Comparison of ENCODE assay signal across 6 cellular contexts in the genomic region with DNA sequence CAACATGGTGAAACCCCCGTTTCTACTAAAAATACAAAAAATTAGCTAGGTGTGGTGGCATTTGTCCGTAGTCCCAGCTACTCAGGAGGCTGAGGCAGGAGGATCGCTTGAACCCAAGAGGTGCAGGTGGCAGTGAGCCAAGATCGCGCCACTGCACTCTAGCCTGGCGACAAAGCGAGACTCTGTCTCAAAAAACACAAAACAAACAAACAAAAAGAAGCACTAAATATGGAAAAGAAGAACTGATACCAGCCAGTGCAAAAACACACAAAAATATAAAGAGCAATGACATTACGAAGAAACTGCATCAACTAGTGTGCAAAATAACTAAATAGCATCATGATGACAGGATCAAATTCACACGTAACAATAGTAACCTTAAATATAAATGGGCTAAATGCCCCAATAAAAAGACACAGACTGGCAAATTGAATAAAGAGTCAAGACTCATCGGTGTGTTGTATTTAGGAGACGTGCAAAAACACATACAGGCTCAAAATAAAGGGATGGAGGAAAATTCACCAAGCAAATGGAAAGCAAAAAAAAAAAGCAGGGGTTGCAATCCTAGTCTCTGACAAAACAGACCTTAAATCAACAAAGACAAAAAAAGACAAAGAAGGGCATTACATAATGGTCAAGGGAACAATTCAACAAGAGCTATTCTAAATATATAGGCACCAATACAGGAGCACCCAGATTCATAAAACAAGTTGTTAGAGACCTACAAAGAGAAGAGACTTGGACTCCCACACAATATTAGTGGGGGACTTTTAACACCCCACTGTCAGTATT. TPM values are rescaled to one million over a fixed set of nuclear protein-coding genes. Genes with fewer than 3 reads are reported as not detected.
DNase-seq lines count a peak whose midpoint lies in the region; ATAC-seq, FAIRE-seq and TF ChIP-seq lines count a peak whose summit lies in the region.
"Not testable (repeated sequence)": the region's sequence is repeated elsewhere in the genome, so short reads cannot be mapped to it uniquely, and the experiment has no call there.

No MANE protein-coding gene starts in this region.

- FAIRE-seq in GM19239 (lab: Jason Lieb, UNC), result peak; percentile 54
- FAIRE-seq in K562 (lab: Jason Lieb, UNC), result not testable (repeated sequence)

- TF ChIP-seq CTCF in GM06990 (IDR thresholded peaks at IDR 0.05; ENCODE audit: insufficient read depth, low read length, poor library complexity, severe bottlenecking); K562 (IDR thresholded peaks at IDR 0.05 in 2 of 3, conservative IDR thresholded peaks at IDR 0.05 in 1 of 3; ENCODE audit: insufficient read depth in 2 of 3, low read depth in 1 of 3, low read length in 3 of 3): not testable (repeated sequence)

- not testable (repeated sequence) for TF ChIP-seq RAD21 in K562 (CRISPR knock-in tag; conservative IDR thresholded peaks at IDR 0.05 in 1 of 2, IDR thresholded peaks at IDR 0.05 in 1 of 2)

- not testable (repeated sequence) for H3K9me3 ChIP-seq in T-helper 17 cell (ENCODE audit: control insufficient read depth, low read length, poor library complexity, severe bottlenecking); K562 (replicated peaks; ENCODE audit: control insufficient read depth, insufficient read depth, low read depth, low read length); naive thymus-derived CD4-positive, alpha-beta T cell (ENCODE audit: control insufficient read depth in 2 of 3, low read length in 3 of 3)

- DNase-seq in GM06990 (ENCODE audit: extremely low read depth, insufficient read length); GM19239 (ENCODE audit: insufficient read length, low spot score); T-helper 17 cell; K562 (ENCODE audit: extremely low read depth in 1 of 4, low spot score in 3 of 4); effector memory CD8-positive, alpha-beta T cell; naive thymus-derived CD4-positive, alpha-beta T cell: not testable (repeated sequence)

- WGBS in K562 (ENCODE audit: insufficient coverage, low coverage, missing lambda C conversion rate), result 91% methylated on average over 8 of the region's 11 CpGs

- not testable (repeated sequence) for TF ChIP-seq EP300 in K562 (IDR thresholded peaks at IDR 0.05; ENCODE audit: low read length)

- H3K4me3 Mint-ChIP-seq in T-helper 17 cell, result peak overlapping the region; percentile 1
- H3K4me3 Mint-ChIP-seq in effector memory CD8-positive, alpha-beta T cell, result peak overlapping the region in 1 of 2 donors; percentile 0
- H3K4me3 Mint-ChIP-seq in naive thymus-derived CD4-positive, alpha-beta T cell, result peak overlapping the region in 6 of 10 donors; percentile 3 to 60 (median 26)

- CTCF ChIA-PET in K562 (lab: Yijun Ruan, JAX; ENCODE audit: low intra/inter-chr PET ratio); naive thymus-derived CD4-positive, alpha-beta T cell (lab: Charles Lee): not testable (repeated sequence)

- not testable (repeated sequence) for H3K9me3 Mint-ChIP-seq in effector memory CD8-positive, alpha-beta T cell; naive thymus-derived CD4-positive, alpha-beta T cell

- not testable (repeated sequence) for ATAC-seq in T-helper 17 cell; K562; effector memory CD8-positive, alpha-beta T cell (replicated peaks); naive thymus-derived CD4-positive, alpha-beta T cell

- in situ Hi-C loops in K562 (cut with MboI), result not testable (repeated sequence)

- H3K27me3 ChIP-seq in GM06990 (replicated peaks; ENCODE audit: control insufficient read depth, insufficient read depth, low read length); K562 (ENCODE audit: control insufficient read depth in 2 of 2, insufficient read depth in 2 of 2, low read length in 2 of 2); naive thymus-derived CD4-positive, alpha-beta T cell (ENCODE audit: control insufficient read depth in 2 of 2, insufficient read depth in 2 of 2, low read length in 2 of 2): not testable (repeated sequence)

- H3K79me2 ChIP-seq in K562 (ENCODE audit: control insufficient read depth, insufficient read depth, low read length), result peaks cover 27% of the 10 kb centered on the region; the same call in 2 of the 3 replicates

- H3K27ac Mint-ChIP-seq in T-helper 17 cell, result not testable (repeated sequence)
- peak overlapping the region; percentile 67 to 69 for H3K27ac Mint-ChIP-seq in effector memory CD8-positive, alpha-beta T cell
- H3K27ac Mint-ChIP-seq in naive thymus-derived CD4-positive, alpha-beta T cell, result peak overlapping the region in 1 of 9 donors; percentile 9

- TF ChIP-seq POLR2A in K562 (conservative IDR thresholded peaks at IDR 0.05), result not testable (repeated sequence)

- H3K4me1 Mint-ChIP-seq in T-helper 17 cell, result peaks cover 57% of the 10 kb centered on the region
- peaks cover 63 to 88% of the 10 kb centered on the region in 2 donors for H3K4me1 Mint-ChIP-seq in effector memory CD8-positive, alpha-beta T cell (ENCODE audit: low read depth in 2 of 2)
- H3K4me1 Mint-ChIP-seq in naive thymus-derived CD4-positive, alpha-beta T cell, result peaks cover 25 to 99% (median 94%) of the 10 kb centered on the region in 7 donors

- not testable (repeated sequence) for H3K36me3 Mint-ChIP-seq in T-helper 17 cell (ENCODE audit: low read depth); effector memory CD8-positive, alpha-beta T cell (ENCODE audit: insufficient read depth)
- H3K36me3 Mint-ChIP-seq in naive thymus-derived CD4-positive, alpha-beta T cell, result peaks cover 0 to 61% (median 41%) of the 10 kb centered on the region in 5 donors

- not testable (repeated sequence) for H3K9me1 ChIP-seq in K562 (ENCODE audit: control insufficient read depth, insufficient read depth, low read length)

- not testable (repeated sequence) for H3K9ac ChIP-seq in K562 (ENCODE audit: insufficient read depth in 1 of 2, low read depth in 2 of 2, low read length in 2 of 2)

- intact Hi-C loops in K562 (cut with micrococcal nuclease); naive thymus-derived CD4-positive, alpha-beta T cell (cut with micrococcal nuclease): not testable (repeated sequence)

- H3K27me3 Mint-ChIP-seq in T-helper 17 cell; effector memory CD8-positive, alpha-beta T cell; naive thymus-derived CD4-positive, alpha-beta T cell: not testable (repeated sequence)

- not testable (repeated sequence) for H3K4me1 ChIP-seq in K562 (replicated peaks in 1 of 2; ENCODE audit: control insufficient read depth in 2 of 2, insufficient read depth in 2 of 2, low read length in 2 of 2); naive thymus-derived CD4-positive, alpha-beta T cell (ENCODE audit: control insufficient read depth in 2 of 2, insufficient read depth in 2 of 2, low read length in 2 of 2)

- not testable (repeated sequence) for H3K36me3 ChIP-seq in GM06990 (ENCODE audit: control insufficient read depth, insufficient read depth, low read length); K562 (ENCODE audit: control insufficient read depth, insufficient read depth, low read length); naive thymus-derived CD4-positive, alpha-beta T cell (ENCODE audit: control insufficient read depth in 2 of 3, insufficient read depth in 3 of 3, low read length in 3 of 3)

- H4K20me1 ChIP-seq in K562 (replicated peaks; ENCODE audit: control insufficient read depth, insufficient read depth, low read length), result not testable (repeated sequence)

- 0 out of 2 replicates have a peak overlapping the region, but pooled peaks have one; percentile 13 for H3K4me3 ChIP-seq in GM06990 (replicated peaks; ENCODE audit: low read depth, low read length)
- H3K4me3 ChIP-seq in K562; naive thymus-derived CD4-positive, alpha-beta T cell (ENCODE audit: low read length): not testable (repeated sequence)

- POLR2A ChIA-PET in K562 (lab: Yijun Ruan, JAX); naive thymus-derived CD4-positive, alpha-beta T cell (lab: Charles Lee): not testable (repeated sequence)

- not testable (repeated sequence) for BruUV-seq in K562 (replicated peaks; lab: Mats Ljungman, UMichigan)

- H2AFZ ChIP-seq in K562 (ENCODE audit: low read depth, low read length), result not testable (repeated sequence)

- not testable (repeated sequence) for H3K27ac ChIP-seq in K562 (ENCODE audit: extremely low read depth, low read depth, low read length); naive thymus-derived CD4-positive, alpha-beta T cell (ENCODE audit: low read depth, low read length)

- not testable (repeated sequence) for H3K4me2 ChIP-seq in K562 (ENCODE audit: insufficient read depth, low read length)

TF ChIP-seq in K562, 482 proteins besides CTCF, POLR2A, EP300 and RAD21:
- peak; percentile 38; the same call in 1 of the 2 replicates for TF ChIP-seq NFIC (IDR thresholded peaks at IDR 0.05)

RNA-seq across cellular contexts. Expression of a gene that starts 13.1 kb away (rescaled TPM):
- total RNA-seq in T-helper 17 cell, result 10 to 100 TPM; 30.9 to 31.4 TPM
- total RNA-seq in K562 (2011; cell fraction: chromatin; rRNA removed; ENCODE audit: low replicate concordance), result 12.3 and 26.1 TPM in 2 replicates
- 7.3 and 9.6 TPM in 2 replicates for total RNA-seq in K562 (2011; cell fraction: nucleolus; rRNA removed)
- total RNA-seq in K562 (2011; cell fraction: nucleoplasm; rRNA removed), result 11.8 and 15.7 TPM in 2 replicates
- 41.8 and 64.7 TPM in 2 replicates for total RNA-seq in K562 (2014; rRNA removed)
- 41.6 and 44.3 TPM in 2 replicates for total RNA-seq in K562 (2014; rRNA removed; fragmentation: Illumina TruSeq; extraction: Trizol)
- total RNA-seq in K562 (2015; rRNA removed; fragmentation: Illumina TruSeq; extraction: Trizol), result 37.0 and 39.2 TPM in 2 replicates
- total RNA-seq in K562 (2021), result 21.3 and 23.0 TPM in 2 replicates
- polyA plus RNA-seq in K562 (2011; rRNA removed), result 24.8 and 33.4 TPM in 2 replicates
- polyA plus RNA-seq in K562 (2011; cell fraction: cytosol; rRNA removed), result 22.0 and 28.8 TPM in 2 replicates
- 12.5 and 12.6 TPM in 2 replicates for polyA plus RNA-seq in K562 (2011; cell fraction: nucleus; rRNA removed)
- 23.9 and 25.0 TPM in 2 replicates for polyA plus RNA-seq in K562 (2012)
- 27.8 and 29.5 TPM in 2 replicates for polyA plus RNA-seq in K562 (2014; fragmentation: Illumina TruSeq; extraction: Trizol)
- polyA plus RNA-seq in K562 (2014; fragmentation: Nextera tagmentation; extraction: Ambion mirVana), result 1 to 10 TPM; 9.1 to 9.8 TPM
- 34.7 and 39.4 TPM in 2 replicates for polyA plus RNA-seq in K562 (2014; rRNA removed)
- 16.5 and 24.0 TPM in 2 replicates for polyA minus RNA-seq in K562 (2011; rRNA and poly(A)+ RNA removed)
- 8.3 and 14.9 TPM in 2 replicates for polyA minus RNA-seq in K562 (2011; cell fraction: cytosol; rRNA and poly(A)+ RNA removed)
- polyA minus RNA-seq in K562 (2011; cell fraction: nucleus; rRNA and poly(A)+ RNA removed), result 16.8 and 17.0 TPM in 2 replicates
- total RNA-seq in naive thymus-derived CD4-positive, alpha-beta T cell, result 10 to 100 TPM; 32.5 to 45.6 (median 37.5) TPM
- polyA plus RNA-seq in naive thymus-derived CD4-positive, alpha-beta T cell, result 10 to 100 TPM; 30.6 to 39.8 TPM
